Comparison of ENCODE assay signal across 8 cellular contexts in genomic region chr6:124963416-124964083, GRCh38. TPM values are rescaled to one million over a fixed set of nuclear protein-coding genes. Genes with fewer than 3 reads are reported as not detected.
A peak's percentile ranks its signal among the peaks of the same experiment; 100 is the strongest.
DNase-seq lines count a peak whose midpoint lies in the region; ATAC-seq and TF ChIP-seq lines count a peak whose summit lies in the region.

No MANE protein-coding gene starts in this region.

- peak overlapping the region; percentile 76 for H3K4me3 ChIP-seq in fibroblast of mammary gland (ENCODE audit: control insufficient read depth, low read depth, low read length)

- H3K27ac Mint-ChIP-seq in T-cell = peak overlapping the region in 1 of 2 donors; percentile 51
- peak overlapping the region; percentile 91 to 98 (median 97) for H3K27ac Mint-ChIP-seq in nephron

- H3K27me3 Mint-ChIP-seq in T-cell (peaks cover 37 to 41% of the 10 kb centered on the region in 2 donors), nephron (ENCODE audit: low read depth) (no peaks in the 10 kb centered on the region)

- CTCF ChIA-PET in T-cell (lab: Charles Lee) = no interaction called here

- TF ChIP-seq CTCF in fibroblast of mammary gland (conservative IDR thresholded peaks at IDR 0.05; ENCODE audit: control insufficient read depth, insufficient read depth, low read depth, low read length) = no peak
- TF ChIP-seq CTCF in nephron (IDR thresholded peaks at IDR 0.05; ENCODE audit: unreplicated experiment in 3 of 3) = no peak

- ATAC-seq in T-cell (replicated peaks in 1 of 4) (no peak), GM19397 (IDR thresholded peaks at IDR 0.05; ENCODE audit: unreplicated experiment) (no peak)

- POLR2A ChIA-PET in T-cell (lab: Charles Lee) = no interaction called here

- DNase-seq in DMS53 (lab: John Stamatoyannopoulos, UW) (peak; percentile 56), DMS53 treated with DMSO at 0.1 percent for 48 hours (lab: John Stamatoyannopoulos, UW; ENCODE audit: unreplicated experiment) (no peak), T-cell (no peak), fibroblast of mammary gland (ENCODE audit: low read depth) (peak; percentile 49), HT-29 (ENCODE audit: low spot score) (no peak)
- no peak for DNase-seq in activated effector memory CD4-positive, alpha-beta T cell treated with Interleukin-2 at 50 U/mL for 16 hours

- H3K4me3 Mint-ChIP-seq in T-cell (peak overlapping the region; percentile 44 to 81 (median 63)), nephron (peak overlapping the region; percentile 86 to 96 (median 94))

- H3K9me3 Mint-ChIP-seq in T-cell = peaks cover 0 to 3% (median 0%) of the 10 kb centered on the region in 3 donors
- H3K9me3 Mint-ChIP-seq in nephron = no peaks in the 10 kb centered on the region

- H3K4me1 Mint-ChIP-seq in T-cell = peaks cover 15 to 19% (median 15%) of the 10 kb centered on the region in 3 donors
- H3K4me1 Mint-ChIP-seq in nephron = peaks cover 45% of the 10 kb centered on the region

- H3K36me3 Mint-ChIP-seq in T-cell (no peaks in the 10 kb centered on the region), nephron (ENCODE audit: low read depth) (peaks cover 10% of the 10 kb centered on the region)

RNA-seq across cellular contexts. Expression of gene RNF217, which starts 1.3 kb away (rescaled TPM):
- total RNA-seq in T-cell = under 1 TPM; 0.16 to 0.89 (median 0.59) TPM
- total RNA-seq in HT-29 (2014; rRNA removed; shearing (Covaris generic)) = not detected in 2 replicates

Comparison
In these comparisons a context has a peak if more than half of its experiments do, and no peak if none do; other contexts are left out.
1. DNase-seq: peak in DMS53 (single experiment) and fibroblast of mammary gland (single experiment); none in DMS53 treated with DMSO at 0.1 percent for 48 hours (single experiment), T-cell (0 of 34), HT-29 (single experiment) and activated effector memory CD4-positive, alpha-beta T cell treated with Interleukin-2 at 50 U/mL for 16 hours (single experiment).